ENCODE assay signal across 22 cellular contexts in the genomic region with DNA sequence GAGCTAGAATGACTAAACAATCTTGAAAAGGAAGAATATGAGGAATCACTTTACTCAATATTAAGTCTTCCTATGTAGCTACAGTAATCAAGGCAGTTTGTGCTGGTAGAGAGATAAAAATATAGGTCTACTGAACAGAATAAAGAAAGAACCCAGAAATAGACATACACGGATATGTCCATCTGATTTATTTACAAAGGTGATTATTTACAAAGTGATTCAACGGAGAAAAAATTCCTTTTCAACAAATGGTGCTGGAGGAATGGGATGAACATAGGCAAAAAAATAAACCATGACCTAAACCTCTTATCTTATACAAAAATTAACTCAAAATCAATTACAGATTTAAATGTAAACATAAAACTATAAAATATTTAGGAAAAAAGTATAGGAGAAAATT. TPM values are rescaled to one million over a fixed set of nuclear protein-coding genes. Genes with fewer than 3 reads are reported as not detected.
A peak's percentile ranks its signal among the peaks of the same experiment; 100 is the strongest.
DNase-seq lines count a peak whose midpoint lies in the region; ATAC-seq, FAIRE-seq and TF ChIP-seq lines count a peak whose summit lies in the region.
"Had no signal": no experiment of that assay in that cellular context is flagged by ENCODE, and none has a peak within 500 bp of the region (broad histone marks: within the 10 kb centered on the region; RNA-seq: fewer than 3 reads in every experiment).

No MANE protein-coding gene starts in this region.

- no TSS peak for BruUV-seq in IMR-90 (replicated peaks; lab: Mats Ljungman, UMichigan)
- BruUV-seq in OCI-LY7 (replicated peaks; lab: Mats Ljungman, UMichigan): no TSS peak

- H3K4ac ChIP-seq in IMR-90 (ENCODE audit: low read depth, low read length): peak overlapping the region; percentile 68; the same call in 1 of the 2 replicates

- dilution Hi-C loops in IMR-90 (cut with HindIII; ENCODE audit: low sequenced_read_pairs, unreplicated experiment): no loop called here

- peak overlapping the region; percentile 69; the same call in 1 of the 2 replicates for H2BK20ac ChIP-seq in IMR-90 (ENCODE audit: low read depth, low read length)

- peak overlapping the region; percentile 33 for H3K23ac ChIP-seq in IMR-90 (ENCODE audit: low read depth, low read length)

- TF ChIP-seq EP300 in SK-N-SH (IDR thresholded peaks at IDR 0.05; ENCODE audit: borderline replicate concordance in 1 of 2, low read depth in 1 of 2, low read length in 1 of 2): no peak

- peak overlapping the region; percentile 25; the same call in 1 of the 3 replicates for H2BK15ac ChIP-seq in IMR-90 (ENCODE audit: low read depth, low read length)

- no peak overlapping the region for H2AK9ac ChIP-seq in IMR-90 (replicated peaks; ENCODE audit: low read depth, low read length, poor library complexity)

- no peak overlapping the region for H3K4me3 ChIP-seq in IMR-90 (ENCODE audit: insufficient read depth, low read depth, low read length)
- no peak overlapping the region for H3K4me3 ChIP-seq in bronchial epithelial cell (ENCODE audit: low read depth, low read length)
- H3K4me3 ChIP-seq in SK-N-SH (ENCODE audit: low read depth in 2 of 2, low read length in 1 of 2): no peak overlapping the region
- no peak overlapping the region for H3K4me3 ChIP-seq in OCI-LY7 (ENCODE audit: low read depth, low read length, poor library complexity, severe bottlenecking)
- H3K4me3 ChIP-seq: GM23338, SJCRH30 had no signal

- ATAC-seq in IMR-90 (ENCODE audit: low read depth): peak; percentile 15; the same call in 1 of the 2 replicates
- no peak for ATAC-seq in Right ventricle myocardium inferior
- ATAC-seq: CD8-positive, alpha-beta T cell; GM23338 had no signal

- no peak overlapping the region for H3K9ac ChIP-seq in IMR-90 (ENCODE audit: low read depth, low read length)
- H3K9ac ChIP-seq in SK-N-SH: no peak overlapping the region
- H3K9ac ChIP-seq: KMS-11 had no signal

- peaks cover 3% of the 10 kb centered on the region for H3F3A ChIP-seq in SK-N-SH (replicated peaks; ENCODE audit: insufficient read depth)

- H3K4me2 ChIP-seq in IMR-90 (ENCODE audit: low read depth, low read length) (peak overlapping the region; percentile 84), SK-N-SH (no peak overlapping the region), OCI-LY7 (ENCODE audit: low read length) (no peak overlapping the region)
- H3K4me2 ChIP-seq: GM23338, KMS-11 had no signal

- H3K27ac ChIP-seq in IMR-90 (ENCODE audit: insufficient read depth, low read length) (peak overlapping the region; percentile 71; the same call in 1 of the 2 replicates), SK-N-SH (ENCODE audit: low read depth in 2 of 2, low read length in 1 of 2) (no peak overlapping the region), OCI-LY7 (ENCODE audit: low read depth, low read length, poor library complexity, severe bottlenecking) (no peak overlapping the region)
- H3K27ac ChIP-seq: KMS-11, SJCRH30 had no signal

- H4K8ac ChIP-seq in IMR-90 (ENCODE audit: low read depth in 2 of 2, low read length in 2 of 2): peak overlapping the region in 1 of 2 experiments; percentile 78; a peak in 2 of 4 replicates

- H3K36me3 ChIP-seq in IMR-90 (ENCODE audit: control insufficient read depth, insufficient read depth, low read length) (no peaks in the 10 kb centered on the region), bronchial epithelial cell (ENCODE audit: control insufficient read depth, insufficient read depth, low read length) (no peaks in the 10 kb centered on the region), SK-N-SH (replicated peaks in 1 of 2; ENCODE audit: control insufficient read depth in 1 of 2, insufficient read depth in 2 of 2, low read length in 1 of 2) (peaks cover 0 to 3% of the 10 kb centered on the region in 2 experiments), OCI-LY7 (ENCODE audit: insufficient read depth, low read length) (peaks cover 11% of the 10 kb centered on the region)
- H3K36me3 ChIP-seq: SJCRH30 had no signal

- no peak for FAIRE-seq in bronchial epithelial cell (lab: Jason Lieb, UNC)
- FAIRE-seq: GM12892 had no signal

- H2AFZ ChIP-seq in IMR-90 (replicated peaks; ENCODE audit: low read length, poor library complexity): no peak overlapping the region
- no peak overlapping the region for H2AFZ ChIP-seq in SK-N-SH (ENCODE audit: low read depth)
- H2AFZ ChIP-seq in OCI-LY7 (ENCODE audit: low read length): no peak overlapping the region
- H2AFZ ChIP-seq: GM23338 had no signal

- POLR2A ChIA-PET in IMR-90 (lab: Charles Lee; ENCODE audit: unreplicated experiment) (no interaction called here), SK-N-SH (lab: Yijun Ruan, JAX) (no interaction called here), OCI-LY7 (lab: Charles Lee) (interaction anchor here (1.4 kb wide), 1 partner anchor 10 kb away, joined by 4 read pairs; no protein-coding TSS in a partner anchor)

- H4K20me1 ChIP-seq in IMR-90 (ENCODE audit: insufficient read depth, low read length) (no peaks in the 10 kb centered on the region), SK-N-SH (ENCODE audit: insufficient read depth) (no peaks in the 10 kb centered on the region), OCI-LY7 (ENCODE audit: insufficient read depth, low read length) (0 out of 2 replicates have a peak, but pooled peaks cover 3% of the 10 kb centered on the region)

- no peaks in the 10 kb centered on the region; the same call in none of the 2 replicates for H3K9me1 ChIP-seq in IMR-90 (ENCODE audit: insufficient read depth, low read length)

- TF ChIP-seq CTCF in IMR-90 (conservative IDR thresholded peaks at IDR 0.05; ENCODE audit: low read depth, low read length): no peak
- no peak for TF ChIP-seq CTCF in bronchial epithelial cell (IDR thresholded peaks at IDR 0.05; ENCODE audit: insufficient read depth, low read length, severe bottlenecking)
- no peak for TF ChIP-seq CTCF in SK-N-SH (IDR thresholded peaks at IDR 0.05)
- TF ChIP-seq CTCF in OCI-LY7 (conservative IDR thresholded peaks at IDR 0.05; ENCODE audit: low read length): no peak

- TF ChIP-seq RAD21 in IMR-90 (IDR thresholded peaks at IDR 0.05; ENCODE audit: low read length) (no peak), SK-N-SH (IDR thresholded peaks at IDR 0.05; ENCODE audit: low read length) (no peak)

- peak overlapping the region; percentile 26 for H3K56ac ChIP-seq in IMR-90 (ENCODE audit: extremely low read depth, insufficient read depth, low read length)

- H3K9me3 ChIP-seq in IMR-90 (ENCODE audit: control insufficient read depth, insufficient read depth, low read length) (no peaks in the 10 kb centered on the region), SK-N-SH (no peaks in the 10 kb centered on the region), OCI-LY7 (ENCODE audit: low read length) (no peaks in the 10 kb centered on the region)
- H3K9me3 ChIP-seq: Caco-2, SJCRH30 had no signal

- H3K27me3 ChIP-seq in IMR-90 (ENCODE audit: control insufficient read depth, insufficient read depth, low read length) (no peaks in the 10 kb centered on the region), bronchial epithelial cell (ENCODE audit: control insufficient read depth, insufficient read depth, low read length) (no peaks in the 10 kb centered on the region), SK-N-SH (ENCODE audit: insufficient read depth) (no peaks in the 10 kb centered on the region)
- H3K27me3 ChIP-seq: SJCRH30 had no signal

- H4K91ac ChIP-seq in IMR-90 (ENCODE audit: insufficient read depth, low read depth, low read length): 0 out of 2 replicates have a peak overlapping the region, but pooled peaks have one; percentile 12

- H4K5ac ChIP-seq in IMR-90 (ENCODE audit: low read depth, low read length): peak overlapping the region; percentile 22; the same call in 1 of the 2 replicates

- H2AK5ac ChIP-seq in IMR-90 (ENCODE audit: low read depth, low read length): 0 out of 2 replicates have a peak overlapping the region, but pooled peaks have one; percentile 11

- H3K79me2 ChIP-seq in SK-N-SH (ENCODE audit: insufficient read depth): peaks cover 24% of the 10 kb centered on the region
- peaks cover 34% of the 10 kb centered on the region; the same call in 1 of the 2 replicates for H3K79me2 ChIP-seq in OCI-LY7 (ENCODE audit: insufficient read depth, low read depth, low read length)

- peak overlapping the region; percentile 92 for H2BK5ac ChIP-seq in IMR-90 (ENCODE audit: low read depth, low read length, poor library complexity, severe bottlenecking)

- intact Hi-C loops in IMR-90 (cut with micrococcal nuclease) (loop anchor here (2.0 kb wide), 2 partner anchors 21 to 27 kb away; no protein-coding TSS in a partner anchor), Right ventricle myocardium inferior (cut with DNase I) (no loop called here), OCI-LY7 (cut with micrococcal nuclease; ENCODE audit: unreplicated experiment) (no loop called here)

- H2BK120ac ChIP-seq in IMR-90 (ENCODE audit: low read depth, low read length): peak overlapping the region; percentile 83

- CTCF ChIA-PET in IMR-90 (lab: Yijun Ruan, JAX) (interaction anchor here (0.7 kb wide), 1 partner anchor 36 kb away, joined by 3 read pairs; no protein-coding TSS in a partner anchor), SK-N-SH (lab: Yijun Ruan, JAX) (interaction anchor here (2.3 kb wide), 1 partner anchor 40 kb away, joined by 13 read pairs; a partner anchor contains a TSS), OCI-LY7 (lab: Charles Lee; ENCODE audit: unreplicated experiment) (no interaction called here)

- H3K4me1 ChIP-seq in IMR-90 (ENCODE audit: control insufficient read depth, insufficient read depth, low read length) (peaks cover 15% of the 10 kb centered on the region), SK-N-SH (ENCODE audit: control insufficient read depth in 1 of 2, insufficient read depth in 2 of 2, low read depth in 1 of 2, low read length in 1 of 2) (peaks cover 9 to 25% of the 10 kb centered on the region in 2 experiments; a peak in 3 of 4 replicates), OCI-LY7 (ENCODE audit: insufficient read depth, low read length, poor library complexity, severe bottlenecking) (peaks cover under 1% of the 10 kb centered on the region)
- H3K4me1 ChIP-seq: Caco-2 had no signal

- in situ Hi-C loops in IMR-90 (cut with MboI; ENCODE audit: low sequenced_read_pairs): no loop called here

- TF ChIP-seq POLR2A in IMR-90 (IDR thresholded peaks at IDR 0.05; ENCODE audit: low read depth, low read length): no peak

- H3K79me1 ChIP-seq in IMR-90 (ENCODE audit: low read depth in 1 of 2, low read length in 2 of 2): peaks cover 6 to 53% of the 10 kb centered on the region in 2 experiments; a peak in 2 of 4 replicates

- DNase-seq in DMS53 (lab: John Stamatoyannopoulos, UW): peak; percentile 44
- peak; percentile 55 for DNase-seq in IMR-90
- peak; percentile 33 for DNase-seq in bronchial epithelial cell (ENCODE audit: low read depth)
- no peak for DNase-seq in Right ventricle myocardium inferior (ENCODE audit: missing footprints)
- no peak for DNase-seq in NCI-H526 (lab: John Stamatoyannopoulos, UW)
- DNase-seq in SK-N-SH: no peak
- DNase-seq in OCI-LY7 (ENCODE audit: low spot score): no peak
- DNase-seq: Caco-2; CD8-positive, alpha-beta T cell; DMS 273 treated with DMSO at 0.1 percent for 48 hours; DND-41; H9; NCI-H1048; NCI-H1417; NCI-H1694; NCI-H2029 treated with DMSO at 0.1 percent for 48 hours; NCI-H446 treated with DMSO at 0.1 percent for 48 hours; NCI-H526 treated with DMSO at 0.1 percent for 48 hours; SJCRH30 had no signal

- H3K14ac ChIP-seq in IMR-90 (replicated peaks; ENCODE audit: low read depth, low read length): peak overlapping the region; percentile 48; the same call in 1 of the 2 replicates

- H3K9me2 ChIP-seq in SK-N-SH: no peaks in the 10 kb centered on the region
- H3K9me2 ChIP-seq in OCI-LY7 (ENCODE audit: insufficient read depth, low read length): no peaks in the 10 kb centered on the region

- H3K18ac ChIP-seq in IMR-90 (ENCODE audit: low read depth, low read length): peak overlapping the region; percentile 74; the same call in 1 of the 2 replicates

- no CpG with 5 or more reads among the region's 2 CpGs for WGBS in IMR-90 (ENCODE audit: extremely low coverage in 2 of 2, insufficient read length in 1 of 2), 2 experiments
- 68% methylated on average over 2 of the region's 2 CpGs for WGBS in SK-N-SH (ENCODE audit: low lambda C conversion rate)

RNA-seq across cellular contexts. Expression of a gene that starts 36.6 kb away (rescaled TPM):
- total RNA-seq in IMR-90 (2012; rRNA removed) (53.0 and 54.5 TPM in 2 replicates), bronchial epithelial cell (25.3 and 34.3 TPM in 2 replicates), Right ventricle myocardium inferior (20.3 TPM), OCI-LY7 (2022) (56.0 and 56.9 TPM in 2 replicates)
- polyA plus RNA-seq in IMR-90 (2012; rRNA removed) (26.3 TPM in 2 replicates), SK-N-SH (2012; rRNA removed) (18.1 and 20.6 TPM in 2 replicates)
- 10.3 and 27.2 TPM in 2 replicates for polyA plus RNA-seq in IMR-90 (2012; cell fraction: cytosol; rRNA removed)
- polyA plus RNA-seq in IMR-90 (2012; cell fraction: nucleus; rRNA removed; ENCODE audit: low replicate concordance): 16.1 and 62.4 TPM in 2 replicates
- 23.6 and 26.1 TPM in 2 replicates for polyA plus RNA-seq in SK-N-SH (2012; cell fraction: cytosol; rRNA removed)
- 24.4 and 31.0 TPM in 2 replicates for polyA plus RNA-seq in SK-N-SH (2012; cell fraction: nucleus; rRNA removed)
- 30.7 and 48.4 TPM in 2 replicates for total RNA-seq in OCI-LY7 (2014; rRNA removed; shearing (Covaris generic))

RNA-seq across cellular contexts. Expression of a gene that starts 40.2 kb away (rescaled TPM):
- total RNA-seq in IMR-90 (2012; rRNA removed) (13.8 and 23.9 TPM in 2 replicates), bronchial epithelial cell (32.9 and 44.0 TPM in 2 replicates), Right ventricle myocardium inferior (18.4 TPM), OCI-LY7 (2022) (39.1 and 45.2 TPM in 2 replicates)
- polyA plus RNA-seq in IMR-90 (2012; rRNA removed) (10.7 and 13.4 TPM in 2 replicates), SK-N-SH (2012; rRNA removed) (15.0 and 21.8 TPM in 2 replicates)
- 3.8 and 4.8 TPM in 2 replicates for polyA plus RNA-seq in IMR-90 (2012; cell fraction: cytosol; rRNA removed)
- 9.8 and 36.2 TPM in 2 replicates for polyA plus RNA-seq in IMR-90 (2012; cell fraction: nucleus; rRNA removed; ENCODE audit: low replicate concordance)
- polyA plus RNA-seq in SK-N-SH (2012; cell fraction: cytosol; rRNA removed): 17.4 and 17.5 TPM in 2 replicates
- polyA plus RNA-seq in SK-N-SH (2012; cell fraction: nucleus; rRNA removed): 46.3 and 50.3 TPM in 2 replicates
- total RNA-seq in OCI-LY7 (2014; rRNA removed; shearing (Covaris generic)): 33.8 and 34.4 TPM in 2 replicates

Comparison
In these comparisons a context has a peak if more than half of its experiments do, and no peak if none do; other contexts are left out.
1. DNase-seq: peak in DMS53 (single experiment), IMR-90 (single experiment) and bronchial epithelial cell (single experiment); none in Right ventricle myocardium inferior (single experiment), NCI-H526 (0 of 2), SK-N-SH (single experiment) and OCI-LY7 (single experiment).